Comparison of ENCODE assay signal across 19 cellular contexts in the genomic region with DNA sequence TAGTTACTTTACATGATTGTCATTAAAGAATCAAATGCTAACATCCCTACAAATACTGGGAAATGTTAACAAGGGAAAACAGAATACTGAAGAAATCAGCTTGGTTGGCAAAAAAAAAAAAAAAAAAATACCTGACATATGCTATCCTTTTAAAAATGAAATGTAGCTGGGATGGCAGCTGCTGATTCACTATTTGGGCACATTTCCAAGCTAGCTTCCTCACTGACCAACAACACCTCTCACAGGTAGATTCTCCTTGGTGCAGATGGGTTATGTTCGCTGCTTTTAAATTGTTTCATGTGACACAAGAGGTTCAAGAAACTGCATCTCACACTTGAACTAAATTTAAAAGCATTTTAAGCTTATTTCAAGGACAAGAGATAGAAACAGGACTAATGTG. TPM values are rescaled to one million over a fixed set of nuclear protein-coding genes. Genes with fewer than 3 reads are reported as not detected.
A peak's percentile ranks its signal among the peaks of the same experiment; 100 is the strongest.
DNase-seq lines count a peak whose midpoint lies in the region; ATAC-seq and TF ChIP-seq lines count a peak whose summit lies in the region.
"Had no signal": no experiment of that assay in that cellular context is flagged by ENCODE, and none has a peak within 500 bp of the region (broad histone marks: within the 10 kb centered on the region; RNA-seq: fewer than 3 reads in every experiment).

No MANE protein-coding gene starts in this region.

- H3K36me3 ChIP-seq in OCI-LY3 (replicated peaks; ENCODE audit: low read depth, low read length): no peaks in the 10 kb centered on the region

- CTCF ChIA-PET in activated CD4-positive, alpha-beta T cell treated with anti-CD3 and anti-CD28 coated beads for 36 hours (lab: Charles Lee): interaction anchor here (0.6 to 0.9 kb wide), 3 partner anchors 10 to 1635 kb away, joined by 3 read pairs; no protein-coding TSS in a partner anchor

- no peaks in the 10 kb centered on the region for H3K4me1 Mint-ChIP-seq in nephron progenitor cell
- no peaks in the 10 kb centered on the region for H3K4me1 Mint-ChIP-seq in activated CD4-positive, alpha-beta T cell treated with anti-CD3 and anti-CD28 coated beads for 36 hours

- no peaks in the 10 kb centered on the region for H4K20me1 ChIP-seq in OCI-LY3 (ENCODE audit: insufficient read depth, low read length)

- peak in 2 of 3 experiments; percentile 37 to 52 for DNase-seq in NCI-H1417 (lab: John Stamatoyannopoulos, UW)
- no peak for DNase-seq in NCI-H1417 treated with DMSO at 0.1 percent for 48 hours (lab: John Stamatoyannopoulos, UW)
- DNase-seq in M059J (ENCODE audit: low read depth): peak; percentile 27
- peak; percentile 76 for DNase-seq in kidney tubule cell (ENCODE audit: low spot score)
- DNase-seq in nephron progenitor cell: no peak
- no peak for DNase-seq in activated CD4-positive, alpha-beta T cell treated with anti-CD3 and anti-CD28 coated beads for 36 hours
- no peak for DNase-seq in activated T-cell treated with anti-CD3 and anti-CD28 coated beads, Interleukin-2, amount 50 U/mL, for 1 hour
- DNase-seq: activated CD4-positive, CD25-positive, alpha-beta regulatory T cell treated with anti-CD3 and anti-CD28 coated beads, Interleukin-2, amount 50 U/mL, for 72 hours; activated gamma-delta T cell treated with Interleukin-2 at 50 U/mL for 16 hours; cerebellar nuclear complex; effector memory CD8-positive, alpha-beta T cell; H9; NCI-H524 treated with DMSO at 0.1 percent for 48 hours had no signal

- no peaks in the 10 kb centered on the region for H3K36me3 Mint-ChIP-seq in nephron progenitor cell (ENCODE audit: low read depth)
- H3K36me3 Mint-ChIP-seq in activated CD4-positive, alpha-beta T cell treated with anti-CD3 and anti-CD28 coated beads for 36 hours (ENCODE audit: low read depth): no peaks in the 10 kb centered on the region
- H3K36me3 Mint-ChIP-seq: CD14-positive monocyte, type B pancreatic cell had no signal

- H3K4me2 ChIP-seq in OCI-LY3 (ENCODE audit: low read length): no peak overlapping the region

- H3K9me3 Mint-ChIP-seq in nephron progenitor cell: no peaks in the 10 kb centered on the region
- no peaks in the 10 kb centered on the region for H3K9me3 Mint-ChIP-seq in activated CD4-positive, alpha-beta T cell treated with anti-CD3 and anti-CD28 coated beads for 36 hours (ENCODE audit: low read depth)
- H3K9me3 Mint-ChIP-seq: H9; stimulated activated naive CD8-positive, alpha-beta T cell treated with anti-CD3 and anti-CD28 coated beads, Interleukin-15, Interleukin-2, amounts not matched to agents 100 ng/mL and 50 ng/mL, for 24 hours had no signal

- no peak overlapping the region for H3K27ac Mint-ChIP-seq in nephron progenitor cell
- H3K27ac Mint-ChIP-seq in activated CD4-positive, alpha-beta T cell treated with anti-CD3 and anti-CD28 coated beads for 36 hours: no peak overlapping the region
- H3K27ac Mint-ChIP-seq: CD14-positive monocyte; effector memory CD8-positive, alpha-beta T cell; H9; type B pancreatic cell had no signal

- intact Hi-C loops in activated CD4-positive, alpha-beta T cell treated with anti-CD3 and anti-CD28 coated beads for 36 hours (cut with DNase I, micrococcal nuclease): no loop called here

- no peak overlapping the region for H3K4me3 Mint-ChIP-seq in nephron progenitor cell
- H3K4me3 Mint-ChIP-seq in activated CD4-positive, alpha-beta T cell treated with anti-CD3 and anti-CD28 coated beads for 36 hours: no peak overlapping the region
- H3K4me3 Mint-ChIP-seq: CD14-positive monocyte; effector memory CD8-positive, alpha-beta T cell; H9; stimulated activated naive CD8-positive, alpha-beta T cell treated with anti-CD3 and anti-CD28 coated beads, Interleukin-15, Interleukin-2, amounts not matched to agents 100 ng/mL and 50 ng/mL, for 24 hours; type B pancreatic cell had no signal

- H3K27me3 ChIP-seq in OCI-LY3 (ENCODE audit: low read depth, low read length): no peaks in the 10 kb centered on the region

- no peaks in the 10 kb centered on the region for H3K79me2 ChIP-seq in OCI-LY3 (ENCODE audit: low read length)

- H3K9ac ChIP-seq in OCI-LY3 (ENCODE audit: low read length): no peak overlapping the region

- H3K27me3 Mint-ChIP-seq in nephron progenitor cell (ENCODE audit: low read depth, poor library complexity): peaks cover 40% of the 10 kb centered on the region
- H3K27me3 Mint-ChIP-seq in activated CD4-positive, alpha-beta T cell treated with anti-CD3 and anti-CD28 coated beads for 36 hours: peaks cover 28% of the 10 kb centered on the region

- POLR2A ChIA-PET in activated CD4-positive, alpha-beta T cell treated with anti-CD3 and anti-CD28 coated beads for 36 hours (lab: Charles Lee): no interaction called here

- H3K4me3 ChIP-seq in OCI-LY3 (ENCODE audit: low read length): no peak overlapping the region
- H3K4me3 ChIP-seq: PC-9 had no signal

- no peak overlapping the region for H2AFZ ChIP-seq in OCI-LY3 (ENCODE audit: low read depth, low read length)
- H2AFZ ChIP-seq: PC-9 had no signal

- H3K9me3 ChIP-seq in OCI-LY3 (ENCODE audit: insufficient read depth, low read length): no peaks in the 10 kb centered on the region

- peak overlapping the region; percentile 36; the same call in 1 of the 2 replicates for H3K27ac ChIP-seq in OCI-LY3 (ENCODE audit: low read length)
- H3K27ac ChIP-seq: PC-9 had no signal

- no peak for ATAC-seq in activated CD4-positive, alpha-beta T cell treated with anti-CD3 and anti-CD28 coated beads for 36 hours
- ATAC-seq: effector memory CD8-positive, alpha-beta T cell had no signal

- peaks cover 25% of the 10 kb centered on the region for H3K4me1 ChIP-seq in OCI-LY3 (ENCODE audit: low read length)

- TF ChIP-seq CTCF in OCI-LY3 (IDR thresholded peaks at IDR 0.05; ENCODE audit: low read depth, low read length) (no peak), nephron progenitor cell (IDR thresholded peaks at IDR 0.05) (no peak)

RNA-seq across cellular contexts. Expression of gene PRUNE2, which starts 6.1 kb away (rescaled TPM):
- 4.8 and 7.2 TPM in 2 replicates for total RNA-seq in M059J (2014; rRNA removed; shearing (Covaris generic))
- under 1 TPM; 0.53 to 0.57 TPM for total RNA-seq in activated CD4-positive, alpha-beta T cell treated with anti-CD3 and anti-CD28 coated beads for 36 hours
- total RNA-seq: A673 had no signal

Comparison
In these comparisons a context has a peak if more than half of its experiments do, and no peak if none do; other contexts are left out.
1. DNase-seq: peak in NCI-H1417 (2 of 3), M059J (single experiment) and kidney tubule cell (single experiment); none in NCI-H1417 treated with DMSO at 0.1 percent for 48 hours (single experiment), nephron progenitor cell (single experiment), activated CD4-positive, alpha-beta T cell treated with anti-CD3 and anti-CD28 coated beads for 36 hours (single experiment) and activated T-cell treated with anti-CD3 and anti-CD28 coated beads, Interleukin-2, amount 50 U/mL, for 1 hour (single experiment).